ENCODE assay signal across 8 cellular contexts in the genomic region with DNA sequence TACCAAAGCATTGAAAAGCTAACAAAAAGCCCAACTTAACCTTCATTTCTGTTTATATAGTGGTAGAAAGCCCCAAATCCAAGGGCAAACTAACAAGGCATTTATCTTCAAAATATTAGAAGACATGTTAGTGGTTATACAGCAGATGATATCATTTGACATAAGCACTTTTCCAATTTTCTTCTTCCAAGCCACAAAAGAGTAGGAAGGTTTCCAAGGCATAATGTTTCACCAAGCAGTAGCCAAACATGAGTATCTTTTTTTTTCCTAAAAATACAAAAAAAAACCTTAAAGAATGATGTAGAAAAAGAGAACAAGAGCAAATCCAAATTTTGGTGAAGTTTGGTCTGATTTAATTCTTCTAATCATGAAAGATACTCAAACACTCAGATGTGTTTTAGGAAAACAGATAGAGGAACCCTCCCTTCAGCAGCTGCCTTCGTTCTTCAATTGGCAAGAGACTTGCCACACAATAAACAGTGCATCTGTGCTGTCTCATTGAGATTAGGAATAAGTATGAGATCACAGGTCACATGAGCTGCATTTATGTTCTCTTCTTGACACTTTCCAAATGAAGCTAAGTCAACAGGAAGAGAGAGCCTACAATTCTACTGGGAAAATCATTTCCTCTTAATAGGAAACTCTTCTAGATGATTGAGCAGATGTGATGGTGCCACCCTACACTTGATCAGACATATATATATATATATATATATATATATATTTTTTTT.
DNase-seq lines count a peak whose midpoint lies in the region; ATAC-seq and TF ChIP-seq lines count a peak whose summit lies in the region.

No MANE protein-coding gene starts in this region.

- no peaks in the 10 kb centered on the region for H3K9me3 ChIP-seq in HAP-1

- H3K4me3 ChIP-seq in foreskin fibroblast (ENCODE audit: low read depth in 1 of 2, low read length in 2 of 2): no peak overlapping the region
- H3K4me3 ChIP-seq in retinal pigment epithelial cell (ENCODE audit: low read length): no peak overlapping the region
- no peak overlapping the region for H3K4me3 ChIP-seq in HAP-1

- ATAC-seq in HG03439 (IDR thresholded peaks at IDR 0.05; ENCODE audit: unreplicated experiment): no peak

- in situ Hi-C loops in HAP-1 (cut with MboI; ENCODE audit: low sequenced_read_pairs): no loop called here

- H3K27me3 ChIP-seq in HAP-1 (ENCODE audit: low read depth): no peaks in the 10 kb centered on the region

- no peak for TF ChIP-seq CTCF in foreskin fibroblast (IDR thresholded peaks at IDR 0.05; ENCODE audit: low read depth, low read length)
- TF ChIP-seq CTCF in retinal pigment epithelial cell (conservative IDR thresholded peaks at IDR 0.05; ENCODE audit: low read depth, low read length): no peak

- DNase-seq in GM04504 (ENCODE audit: low read depth) (peak; percentile 19), SHP77 (lab: John Stamatoyannopoulos, UW) (peak; percentile 73 to 78), foreskin fibroblast (peak; percentile 20 to 49), retinal pigment epithelial cell (ENCODE audit: low read depth) (peak; percentile 3), NOMO-1 treated with DMSO at 0.1 percent for 48 hours (lab: John Stamatoyannopoulos, UW; ENCODE audit: unreplicated experiment) (no peak), NCI-H1417 treated with DMSO at 0.1 percent for 48 hours (lab: John Stamatoyannopoulos, UW) (no peak), HAP-1 (ENCODE audit: low spot score in 2 of 2) (no peak)

- H3K36me3 ChIP-seq in HAP-1 (replicated peaks): peaks cover 11% of the 10 kb centered on the region

- no peaks in the 10 kb centered on the region for H3K4me1 ChIP-seq in HAP-1

Comparison
In these comparisons a context has a peak if more than half of its experiments do, and no peak if none do; other contexts are left out.
1. DNase-seq: peak in GM04504 (single experiment), SHP77 (2 of 2), foreskin fibroblast (2 of 2) and retinal pigment epithelial cell (single experiment); none in NOMO-1 treated with DMSO at 0.1 percent for 48 hours (single experiment), NCI-H1417 treated with DMSO at 0.1 percent for 48 hours (single experiment) and HAP-1 (0 of 2).